Comparison of ENCODE assay signal across 27 cellular contexts in genomic region chr2:174705321-174705720, GRCh38. TPM values are rescaled to one million over a fixed set of nuclear protein-coding genes. Genes with fewer than 3 reads are reported as not detected.
DNase-seq lines count a peak whose midpoint lies in the region; ATAC-seq and TF ChIP-seq lines count a peak whose summit lies in the region.
"Had no signal": no experiment of that assay in that cellular context is flagged by ENCODE, and none has a peak within 500 bp of the region (broad histone marks: within the 10 kb centered on the region; RNA-seq: fewer than 3 reads in every experiment).

No MANE protein-coding gene starts in this region.

- H2AFZ ChIP-seq in neural progenitor cell (replicated peaks), result no peak overlapping the region

- no peaks in the 10 kb centered on the region for H3K36me3 Mint-ChIP-seq in neural progenitor cell

- H3K9me3 ChIP-seq in neural progenitor cell (ENCODE audit: low read depth), result no peaks in the 10 kb centered on the region
- H3K9me3 ChIP-seq: HAP-1, MG63 had no signal

- H3K4me1 Mint-ChIP-seq in neural progenitor cell, result no peaks in the 10 kb centered on the region

- no peak overlapping the region for H3K4me3 ChIP-seq in GM06990 (replicated peaks; ENCODE audit: low read depth, low read length)
- no peak overlapping the region for H3K4me3 ChIP-seq in HL-60 (replicated peaks; ENCODE audit: insufficient read depth, low read length)
- H3K4me3 ChIP-seq in brain microvascular endothelial cell (ENCODE audit: low read depth, low read length), result no peak overlapping the region
- no peak overlapping the region for H3K4me3 ChIP-seq in neural progenitor cell
- H3K4me3 ChIP-seq: BLaER1, HAP-1, MG63 had no signal

- peak; percentile 13 for TF ChIP-seq CTCF in GM06990 (IDR thresholded peaks at IDR 0.05; ENCODE audit: insufficient read depth, low read length, poor library complexity, severe bottlenecking)
- no peak for TF ChIP-seq CTCF in HL-60 (IDR thresholded peaks at IDR 0.05; ENCODE audit: insufficient read depth, low read length)
- peak; percentile 14 for TF ChIP-seq CTCF in brain microvascular endothelial cell (IDR thresholded peaks at IDR 0.05; ENCODE audit: low read depth, low read length, missing control alignments)
- peak; percentile 25 for TF ChIP-seq CTCF in neural progenitor cell (IDR thresholded peaks at IDR 0.05)

- H3K4me1 ChIP-seq in neural progenitor cell, result no peaks in the 10 kb centered on the region
- H3K4me1 ChIP-seq: BLaER1, HAP-1 had no signal

- H3K27ac ChIP-seq in HL-60 (replicated peaks), result peak overlapping the region; percentile 18; the same call in 1 of the 2 replicates
- no peak overlapping the region for H3K27ac ChIP-seq in brain microvascular endothelial cell
- no peak overlapping the region for H3K27ac ChIP-seq in neural progenitor cell
- H3K27ac ChIP-seq: BLaER1, RWPE1 had no signal

- H3K27me3 ChIP-seq in GM06990 (replicated peaks; ENCODE audit: control insufficient read depth, insufficient read depth, low read length) (no peaks in the 10 kb centered on the region), HL-60 (ENCODE audit: insufficient read depth, poor library complexity, severe bottlenecking) (no peaks in the 10 kb centered on the region), brain microvascular endothelial cell (replicated peaks) (no peaks in the 10 kb centered on the region), neural progenitor cell (no peaks in the 10 kb centered on the region)
- H3K27me3 ChIP-seq: BLaER1 had no signal

- H3K36me3 ChIP-seq in GM06990 (ENCODE audit: control insufficient read depth, insufficient read depth, low read length) (no peaks in the 10 kb centered on the region), brain microvascular endothelial cell (replicated peaks) (no peaks in the 10 kb centered on the region), neural progenitor cell (no peaks in the 10 kb centered on the region)
- H3K36me3 ChIP-seq: BLaER1, HAP-1, MG63 had no signal

- H3K9me3 Mint-ChIP-seq in neural progenitor cell, result no peaks in the 10 kb centered on the region
- H3K9me3 Mint-ChIP-seq: CD4-positive, alpha-beta T cell had no signal

- peaks cover 2% of the 10 kb centered on the region for H3K27me3 Mint-ChIP-seq in neural progenitor cell (ENCODE audit: insufficient read depth, low read depth)

- in situ Hi-C loops in brain microvascular endothelial cell (cut with HindIII; ENCODE audit: low pct_ligation_motif_present, low sequenced_read_pairs), result no loop called here

- no peak overlapping the region for H3K4me2 ChIP-seq in neural progenitor cell
- H3K4me2 ChIP-seq: BLaER1 had no signal

- ATAC-seq in GM18870 (IDR thresholded peaks at IDR 0.05; ENCODE audit: unreplicated experiment) (no peak), GM19467 (IDR thresholded peaks at IDR 0.05; ENCODE audit: unreplicated experiment) (no peak)
- ATAC-seq: HepG2, Panc1 had no signal

- no peaks in the 10 kb centered on the region for H4K20me1 ChIP-seq in neural progenitor cell (ENCODE audit: low read depth)
- H4K20me1 ChIP-seq: BLaER1 had no signal

- no peak overlapping the region for H3K9ac ChIP-seq in neural progenitor cell
- H3K9ac ChIP-seq: BLaER1 had no signal

- no peak overlapping the region for H3K4me3 Mint-ChIP-seq in neural progenitor cell
- H3K4me3 Mint-ChIP-seq: CD4-positive, alpha-beta T cell had no signal

- no peak overlapping the region for H3K27ac Mint-ChIP-seq in neural progenitor cell
- H3K27ac Mint-ChIP-seq: CD4-positive, alpha-beta T cell had no signal

- no peak for DNase-seq in GM06990 (ENCODE audit: extremely low read depth, insufficient read length)
- DNase-seq in HL-60 (ENCODE audit: low read depth in 1 of 2, low spot score in 1 of 2), result no peak
- DNase-seq in brain microvascular endothelial cell, result no peak
- DNase-seq in neural progenitor cell (ENCODE audit: low spot score), result no peak
- DNase-seq in NCI-H2107 (lab: John Stamatoyannopoulos, UW), result no peak
- DNase-seq: CD4-positive, alpha-beta T cell; COR-L47; DMS53; KBM-7; MG63; NCI-H1105 treated with DMSO at 0.1 percent for 48 hours; NCI-H146; NCI-H1930; NCI-H2227 treated with DMSO at 0.1 percent for 48 hours; NCI-H526 treated with DMSO at 0.1 percent for 48 hours; SHP77; T-helper 1 cell had no signal

- no peaks in the 10 kb centered on the region for H3F3A ChIP-seq in neural progenitor cell (ENCODE audit: low read depth)

- H3K79me2 ChIP-seq in neural progenitor cell (ENCODE audit: low read depth), result no peaks in the 10 kb centered on the region

RNA-seq across cellular contexts. Expression of gene CHRNA1, which starts 59.0 kb away (rescaled TPM):
- total RNA-seq in neural progenitor cell (ENCODE audit: low replicate concordance), result 0.11 TPM in 1 of 2 replicates, not detected in the other
- total RNA-seq: A172, HepG2, NCI-H460, OCI-LY7 had no signal
